In genomic region chr4:38160487-38161207, GRCh38 we compare ENCODE assay signal across 1 cellular context.
TF ChIP-seq lines count a peak whose summit lies in the region.

No MANE protein-coding gene starts in this region.

TF ChIP-seq in HEK293, 187 proteins besides CTCF, POLR2A, EP300 and RAD21 (continued from another document and continues in another):
- TF ChIP-seq ZNF518A (tag by site-specific recombination; conservative IDR thresholded peaks at IDR 0.05; ENCODE audit: low read depth) (0 out of 2 replicates have a peak, but pooled peaks have one; percentile 19), ZNF449 (tag by site-specific recombination; IDR thresholded peaks at IDR 0.05) (no peak), ZNF394 (tag by site-specific recombination; IDR thresholded peaks at IDR 0.05; ENCODE audit: borderline replicate concordance) (peak; percentile 14; the same call in 1 of the 2 replicates), ZNF184 (tag by site-specific recombination; IDR thresholded peaks at IDR 0.05) (no peak), ZNF513 (tag by site-specific recombination; IDR thresholded peaks at IDR 0.05) (peak; percentile 52), ZSCAN5A (tag by site-specific recombination; IDR thresholded peaks at IDR 0.05) (no peak), ZNF48 (tag by site-specific recombination; IDR thresholded peaks at IDR 0.05) (no peak), GLIS2 (tag by site-specific recombination; IDR thresholded peaks at IDR 0.05) (no peak), ZNF704 (tag by site-specific recombination; IDR thresholded peaks at IDR 0.05) (no peak), ZNF114 (tag by site-specific recombination; IDR thresholded peaks at IDR 0.05) (no peak), ZNF354C (tag by site-specific recombination; IDR thresholded peaks at IDR 0.05; ENCODE audit: borderline replicate concordance, low read depth) (no peak), REST (tag by site-specific recombination; IDR thresholded peaks at IDR 0.05) (no peak), MEIS1 (CRISPR knock-in tag; IDR thresholded peaks at IDR 0.05; ENCODE audit: borderline replicate concordance) (no peak), ZBTB6 (tag by site-specific recombination; IDR thresholded peaks at IDR 0.05) (no peak), ZNF398 (tag by site-specific recombination; IDR thresholded peaks at IDR 0.05) (no peak), PRDM6 (tag by site-specific recombination; IDR thresholded peaks at IDR 0.05) (peak; percentile 16; the same call in 1 of the 2 replicates), HOXD13 (CRISPR knock-in tag; IDR thresholded peaks at IDR 0.05; ENCODE audit: borderline replicate concordance) (no peak), RBAK (tag by site-specific recombination; IDR thresholded peaks at IDR 0.05) (no peak), ZNF530 (tag by site-specific recombination; IDR thresholded peaks at IDR 0.05; ENCODE audit: low read depth) (no peak), ZNF148 (tag by site-specific recombination; IDR thresholded peaks at IDR 0.05; ENCODE audit: borderline replicate concordance) (no peak), KLF16 (tag by site-specific recombination; IDR thresholded peaks at IDR 0.05) (no peak), ZNF610 (tag by site-specific recombination; IDR thresholded peaks at IDR 0.05; ENCODE audit: borderline replicate concordance) (no peak), TRIM28 (IDR thresholded peaks at IDR 0.05; ENCODE audit: borderline replicate concordance, low read length) (peak; percentile 65), ZNF335 (tag by site-specific recombination; conservative IDR thresholded peaks at IDR 0.05) (no peak), ZNF214 (tag by site-specific recombination; IDR thresholded peaks at IDR 0.05; ENCODE audit: borderline replicate concordance) (no peak), ZNF623 (tag by site-specific recombination; IDR thresholded peaks at IDR 0.05) (no peak), ZNF521 (tag by site-specific recombination; IDR thresholded peaks at IDR 0.05) (no peak)
